24 cellular contexts compared by ENCODE assay signal in the genomic region with DNA sequence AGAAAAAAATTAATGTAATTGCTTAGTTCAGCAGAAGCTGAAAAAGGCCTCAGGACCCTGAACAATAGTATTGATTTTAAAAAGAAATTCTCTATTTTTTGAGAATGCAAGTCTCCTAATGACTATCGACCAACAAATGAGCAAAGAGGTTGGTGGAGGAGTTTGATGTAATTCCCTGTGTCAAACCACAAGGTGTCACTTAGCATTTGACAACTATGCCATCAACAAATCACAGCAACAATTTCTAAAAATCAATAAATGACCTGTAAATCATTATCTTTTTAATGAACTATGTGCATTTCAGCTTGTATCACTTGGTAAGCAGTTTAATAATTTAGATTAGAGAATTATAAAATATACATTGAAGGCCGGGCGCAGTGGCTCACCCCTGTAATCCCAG.
A peak's percentile ranks its signal among the peaks of the same experiment; 100 is the strongest.
DNase-seq lines count a peak whose midpoint lies in the region; ATAC-seq and TF ChIP-seq lines count a peak whose summit lies in the region.
"Had no signal": no experiment of that assay in that cellular context is flagged by ENCODE, and none has a peak within 500 bp of the region (broad histone marks: within the 10 kb centered on the region; RNA-seq: fewer than 3 reads in every experiment).

No MANE protein-coding gene starts in this region.

- H3K79me2 ChIP-seq in GM23338 (replicated peaks; ENCODE audit: insufficient read depth): no peaks in the 10 kb centered on the region
- H3K79me2 ChIP-seq in Loucy (ENCODE audit: insufficient read depth, low read length): no peaks in the 10 kb centered on the region

- no peaks in the 10 kb centered on the region for H3K4me1 Mint-ChIP-seq in GM23338

- H3F3A ChIP-seq in GM23338 (replicated peaks; ENCODE audit: low read depth) (no peaks in the 10 kb centered on the region), Loucy (ENCODE audit: low read depth) (no peaks in the 10 kb centered on the region)

- H3K9me3 ChIP-seq in Loucy (ENCODE audit: insufficient read depth, low read depth, low read length) (no peaks in the 10 kb centered on the region), psoas muscle (no peaks in the 10 kb centered on the region)

- H3K36me3 Mint-ChIP-seq in GM23338 (ENCODE audit: low read depth): no peaks in the 10 kb centered on the region

- H3K27ac ChIP-seq in GM23338 (ENCODE audit: low read depth) (no peak overlapping the region), psoas muscle (no peak overlapping the region)

- H3K9me3 Mint-ChIP-seq in GM23338: no peaks in the 10 kb centered on the region
- H3K9me3 Mint-ChIP-seq: CD4-positive, alpha-beta T cell; T-helper 2 cell treated with Interferon-gamma antibody and Interleukin-4, amounts not matched to agents 5 μg/mL and 100 μg/mL, for 36 hours had no signal

- H3K4me3 Mint-ChIP-seq in GM23338: no peak overlapping the region
- H3K4me3 Mint-ChIP-seq: CD4-positive, alpha-beta T cell; T-helper 2 cell treated with Interferon-gamma antibody and Interleukin-4, amounts not matched to agents 5 μg/mL and 100 μg/mL, for 36 hours had no signal

- H4K20me1 ChIP-seq in GM23338 (replicated peaks; ENCODE audit: insufficient read depth): no peaks in the 10 kb centered on the region; the same call in 1 of the 2 replicates
- H4K20me1 ChIP-seq in Loucy (ENCODE audit: insufficient read depth, low read length, poor library complexity, severe bottlenecking): no peaks in the 10 kb centered on the region

- H3K9me2 ChIP-seq in GM23338 (ENCODE audit: insufficient read depth) (no peaks in the 10 kb centered on the region), Loucy (replicated peaks; ENCODE audit: low read depth, low read length) (no peaks in the 10 kb centered on the region)

- H3K4me3 ChIP-seq in GM23338 (no peak overlapping the region), Loucy (ENCODE audit: low read length, poor library complexity, severe bottlenecking) (no peak overlapping the region), choroid plexus epithelial cell (ENCODE audit: low read depth, low read length) (no peak overlapping the region), psoas muscle (no peak overlapping the region)

- H3K4me1 ChIP-seq in GM23338 (ENCODE audit: insufficient read depth) (no peaks in the 10 kb centered on the region), Loucy (ENCODE audit: insufficient read depth, low read length, poor library complexity, severe bottlenecking) (no peaks in the 10 kb centered on the region), psoas muscle (no peaks in the 10 kb centered on the region)

- H3K27me3 Mint-ChIP-seq in GM23338 (ENCODE audit: insufficient read depth, low read depth, poor library complexity): peaks cover 5% of the 10 kb centered on the region

- intact Hi-C loops in psoas muscle (cut with DNase I): loop anchor here in 1 of 2 donors (10.0 kb wide), 1 partner anchor 353 kb away; no protein-coding TSS in a partner anchor

- H3K9ac ChIP-seq in Loucy (ENCODE audit: low read depth, low read length, poor library complexity, severe bottlenecking): no peak overlapping the region

- H2AFZ ChIP-seq in GM23338 (no peak overlapping the region), Loucy (ENCODE audit: low read length) (no peak overlapping the region)

- H3K27me3 ChIP-seq in GM23338 (ENCODE audit: insufficient read depth): no peaks in the 10 kb centered on the region
- no peaks in the 10 kb centered on the region for H3K27me3 ChIP-seq in Loucy (ENCODE audit: insufficient read depth, low read length, poor library complexity, severe bottlenecking)
- H3K27me3 ChIP-seq in psoas muscle (ENCODE audit: insufficient read depth in 3 of 3, low read length in 2 of 3): no peaks in the 10 kb centered on the region

- WGBS in psoas muscle, 3 donors: 89 to 94% (median 89%) methylated on average over 3 of the region's 3 CpGs

- H3K4me2 ChIP-seq in GM23338 (no peak overlapping the region), Loucy (ENCODE audit: low read depth, low read length, poor library complexity, severe bottlenecking) (no peak overlapping the region)

- H3K36me3 ChIP-seq in GM23338 (ENCODE audit: insufficient read depth) (no peaks in the 10 kb centered on the region), Loucy (ENCODE audit: insufficient read depth, low read length) (no peaks in the 10 kb centered on the region), psoas muscle (ENCODE audit: insufficient read depth in 1 of 2, low read depth in 1 of 2) (no peaks in the 10 kb centered on the region)

- peak; percentile 8 for DNase-seq in GM23338 (ENCODE audit: low spot score)
- no peak for DNase-seq in choroid plexus epithelial cell (ENCODE audit: low read depth)
- peak; percentile 12 to 34 for DNase-seq in lung microvascular endothelial cell (ENCODE audit: low read depth in 2 of 2)
- DNase-seq in psoas muscle: no peak
- DNase-seq in hippocampal formation (lab: John Stamatoyannopoulos, UW): no peak
- DNase-seq in effector CD8-positive, alpha-beta T cell (lab: John Stamatoyannopoulos, UW): no peak
- DNase-seq: activated CD4-positive, alpha-beta T cell treated with anti-CD3 and anti-CD28 coated beads for 48 hours; activated CD8-positive, alpha-beta memory T cell treated with anti-CD3 and anti-CD28 coated beads for 24 hours; activated effector memory CD4-positive, alpha-beta T cell treated with anti-CD3 and anti-CD28 coated beads, Interleukin-2, amount 50 U/mL, for 16 hours; CD4-positive, alpha-beta T cell; glutamatergic neuron; kidney; MM.1S; NCI-H1417 treated with DMSO at 0.1 percent for 48 hours; NCI-H2081 treated with DMSO at 0.1 percent for 48 hours; NCI-H446; NCI-H82; posterior cingulate gyrus; SHP77; stimulated activated CD4-positive, alpha-beta T cell treated with anti-CD3 and anti-CD28 coated beads, Interleukin-15, amount 100 ng/mL, for 24 hours; stimulated activated naive CD4-positive, alpha-beta T cell treated with Interleukin-2 at 50 U/mL for 16 hours had no signal

- no peak for ATAC-seq in GM23338
- no peak for ATAC-seq in GM18519 (IDR thresholded peaks at IDR 0.05; ENCODE audit: low FRiP score, unreplicated experiment)
- no peak for ATAC-seq in psoas muscle

- TF ChIP-seq CTCF in GM23338 (conservative IDR thresholded peaks at IDR 0.05; ENCODE audit: low read depth in 2 of 2) (peak; percentile 31; a peak in 3 of 4 replicates), Loucy (conservative IDR thresholded peaks at IDR 0.05; ENCODE audit: low read length) (peak; percentile 15), choroid plexus epithelial cell (conservative IDR thresholded peaks at IDR 0.05; ENCODE audit: low read depth, low read length) (peak; percentile 7), psoas muscle (IDR thresholded peaks at IDR 0.05) (no peak)

- no peak overlapping the region for H3K27ac Mint-ChIP-seq in GM23338
- H3K27ac Mint-ChIP-seq: CD4-positive, alpha-beta T cell; T-helper 2 cell treated with Interferon-gamma antibody and Interleukin-4, amounts not matched to agents 5 μg/mL and 100 μg/mL, for 36 hours had no signal

TF ChIP-seq in GM23338, 12 proteins besides CTCF, POLR2A, EP300 and RAD21:
- no peak for TF ChIP-seq POLR2AphosphoS5 (IDR thresholded peaks at IDR 0.05; ENCODE audit: low read depth)

Comparison
In these comparisons a context has a peak if more than half of its experiments do, and no peak if none do; other contexts are left out.
1. DNase-seq: peak in GM23338 (single experiment) and lung microvascular endothelial cell (2 of 2); none in choroid plexus epithelial cell (single experiment), psoas muscle (0 of 2), hippocampal formation (0 of 2) and effector CD8-positive, alpha-beta T cell (single experiment).